In the genomic region with DNA sequence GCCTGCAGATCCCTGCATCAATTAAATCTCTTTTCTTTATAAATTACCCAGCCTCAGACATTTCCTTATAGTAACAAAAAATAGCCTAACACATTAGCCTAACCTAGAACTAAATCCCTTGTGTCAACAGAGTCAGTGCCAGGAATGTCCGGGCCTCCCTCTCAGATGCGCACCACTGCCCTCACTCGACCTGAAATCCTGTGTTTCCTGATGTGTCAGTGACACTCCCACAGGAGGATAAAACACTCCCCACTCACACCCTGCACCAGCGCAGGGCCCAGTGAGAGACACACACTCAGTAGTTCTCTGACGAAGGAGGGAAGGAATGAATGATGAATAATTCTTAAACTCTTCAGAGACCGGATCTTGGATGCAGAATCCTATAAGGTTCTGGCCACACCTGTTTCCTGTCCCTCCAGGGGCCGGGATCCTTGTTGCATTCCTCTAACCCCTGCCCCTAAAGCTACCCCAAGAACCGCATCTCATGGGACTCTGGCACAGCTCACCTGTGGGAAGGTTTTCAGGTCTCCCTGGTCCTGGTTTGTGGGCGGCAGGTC, we compare ENCODE assay signal across 24 cellular contexts. TPM values are rescaled to one million over a fixed set of nuclear protein-coding genes. Genes with fewer than 3 reads are reported as not detected.
DNase-seq lines count a peak whose midpoint lies in the region; ATAC-seq, FAIRE-seq and TF ChIP-seq lines count a peak whose summit lies in the region.
"Had no signal": no experiment of that assay in that cellular context is flagged by ENCODE, and none has a peak within 500 bp of the region (broad histone marks: within the 10 kb centered on the region; RNA-seq: fewer than 3 reads in every experiment).

No MANE protein-coding gene starts in this region.

- H3K9ac ChIP-seq in H9 (ENCODE audit: extremely low read depth, insufficient read length, low read length), result no peak overlapping the region

- no peak for ATAC-seq in HG03045 (IDR thresholded peaks at IDR 0.05; ENCODE audit: unreplicated experiment)
- ATAC-seq: activated T-cell treated with anti-CD3 and anti-CD28 coated beads, Interleukin-2, amount 50 U/mL, for 72 hours; foreskin keratinocyte; Panc1 had no signal

- no peak for FAIRE-seq in GM19239 (lab: Jason Lieb, UNC)
- FAIRE-seq: G401.6, GM12891 had no signal

- H3K4me1 ChIP-seq in OCI-LY7 (ENCODE audit: insufficient read depth, low read length, poor library complexity, severe bottlenecking), result peaks cover 46% of the 10 kb centered on the region
- peaks cover 0 to 6% (median 0%) of the 10 kb centered on the region in 4 donors for H3K4me1 ChIP-seq in transverse colon
- no peaks in the 10 kb centered on the region for H3K4me1 ChIP-seq in H9 (ENCODE audit: insufficient read depth, low read length)
- H3K4me1 ChIP-seq: adrenal gland, foreskin keratinocyte, right atrium auricular region had no signal

- intact Hi-C loops in OCI-LY7 (cut with micrococcal nuclease; ENCODE audit: unreplicated experiment), result loop anchor here (10.0 kb wide), 1 partner anchor 155 kb away; a partner anchor contains a TSS
- intact Hi-C loops in transverse colon (cut with DNase I; ENCODE audit: low total_unique reads), result no loop called here

- CTCF ChIA-PET in OCI-LY7 (lab: Charles Lee; ENCODE audit: unreplicated experiment), result no interaction called here

- no peak overlapping the region for H3K4ac ChIP-seq in H9 (ENCODE audit: low read depth, low read length)

- H3K9me3 ChIP-seq in OCI-LY7 (ENCODE audit: low read length), result peaks cover 10% of the 10 kb centered on the region; the same call in 1 of the 2 replicates
- no peaks in the 10 kb centered on the region for H3K9me3 ChIP-seq in transverse colon
- H3K9me3 ChIP-seq in H9 (ENCODE audit: control insufficient read depth, low read depth, low read length), result no peaks in the 10 kb centered on the region
- H3K9me3 ChIP-seq: adrenal gland, right atrium auricular region had no signal

- no peaks in the 10 kb centered on the region for H3K23me2 ChIP-seq in H9 (ENCODE audit: insufficient read length, low read depth, low read length, poor library complexity, severe bottlenecking)

- H4K20me1 ChIP-seq in OCI-LY7 (ENCODE audit: insufficient read depth, low read length) (no peaks in the 10 kb centered on the region), H9 (ENCODE audit: control insufficient read depth, insufficient read depth, insufficient read length) (no peaks in the 10 kb centered on the region)

- H3K36me3 ChIP-seq in OCI-LY7 (ENCODE audit: insufficient read depth, low read length), result no peaks in the 10 kb centered on the region
- H3K36me3 ChIP-seq in kidney epithelial cell (ENCODE audit: control insufficient read depth, insufficient read depth, low read length), result no peaks in the 10 kb centered on the region
- no peaks in the 10 kb centered on the region for H3K36me3 ChIP-seq in transverse colon
- H3K36me3 ChIP-seq: adrenal gland, right atrium auricular region had no signal

- no peaks in the 10 kb centered on the region for H3K9me2 ChIP-seq in OCI-LY7 (ENCODE audit: insufficient read depth, low read length)

- TF ChIP-seq CTCF in OCI-LY7 (conservative IDR thresholded peaks at IDR 0.05; ENCODE audit: low read length) (no peak), kidney epithelial cell (IDR thresholded peaks at IDR 0.05; ENCODE audit: insufficient read depth, low read length, poor library complexity, severe bottlenecking) (no peak), transverse colon (IDR thresholded peaks at IDR 0.05) (no peak), H9 (conservative IDR thresholded peaks at IDR 0.05) (no peak)

- peak overlapping the region; percentile 70; the same call in 1 of the 2 replicates for H2AFZ ChIP-seq in OCI-LY7 (ENCODE audit: low read length)
- H2AFZ ChIP-seq in H9 (ENCODE audit: low read length), result no peak overlapping the region

- H2BK12ac ChIP-seq in H9 (ENCODE audit: insufficient read length, low read depth, low read length), result no peak overlapping the region

- no peak overlapping the region for H3K4me3 Mint-ChIP-seq in H9
- H3K4me3 Mint-ChIP-seq: activated CD4-positive, alpha-beta memory T cell treated with anti-CD3 and anti-CD28 coated beads for 36 hours; activated T-cell treated with anti-CD3 and anti-CD28 coated beads, Interleukin-2, amount 50 U/mL, for 72 hours; CD4-positive, alpha-beta memory T cell; neural crest cell had no signal

- peak; percentile 48 for DNase-seq in DMS79 treated with DMSO at 0.1 percent for 48 hours (lab: John Stamatoyannopoulos, UW)
- no peak for DNase-seq in DMS79 (lab: John Stamatoyannopoulos, UW)
- no peak for DNase-seq in OCI-LY7 (ENCODE audit: low spot score)
- peak; percentile 28 for DNase-seq in kidney epithelial cell (ENCODE audit: low read depth)
- DNase-seq in transverse colon, result peak; percentile 38
- DNase-seq in H9, result no peak
- no peak for DNase-seq in GM19239 (ENCODE audit: insufficient read length, low spot score)
- DNase-seq: activated CD4-positive, alpha-beta memory T cell treated with anti-CD3 and anti-CD28 coated beads for 36 hours; activated T-cell treated with anti-CD3 and anti-CD28 coated beads, Interleukin-2, amount 50 U/mL, for 72 hours; adrenal gland; CD4-positive, alpha-beta memory T cell; central memory CD4-positive, alpha-beta T cell; foreskin keratinocyte; KG1; NCI-H524; stimulated activated CD4-positive, alpha-beta T cell treated with anti-CD3 and anti-CD28 coated beads, Interleukin-1b, Interleukin-23, amount 100 ng/mL, for 48 hours; substantia nigra had no signal

- H3K27ac Mint-ChIP-seq in H9, result no peak overlapping the region
- H3K27ac Mint-ChIP-seq: activated CD4-positive, alpha-beta memory T cell treated with anti-CD3 and anti-CD28 coated beads for 36 hours; activated T-cell treated with anti-CD3 and anti-CD28 coated beads, Interleukin-2, amount 50 U/mL, for 72 hours had no signal

- H3T11ph ChIP-seq in H9 (ENCODE audit: low read length), result no peak overlapping the region

- H3K4me3 ChIP-seq in OCI-LY7 (ENCODE audit: low read depth, low read length, poor library complexity, severe bottlenecking) (no peak overlapping the region), kidney epithelial cell (ENCODE audit: low read depth, low read length) (no peak overlapping the region), transverse colon (no peak overlapping the region)
- H3K4me3 ChIP-seq: adrenal gland, right atrium auricular region had no signal

- no peak overlapping the region for H4K91ac ChIP-seq in H9 (ENCODE audit: insufficient read length, low read depth, low read length)

- no peak overlapping the region for H4K5ac ChIP-seq in H9 (ENCODE audit: insufficient read length, low read depth, low read length)

- peaks cover 0 to 10% (median 0%) of the 10 kb centered on the region in 3 experiments; a peak in 2 of 7 replicates for H3K36me3 Mint-ChIP-seq in H9 (ENCODE audit: insufficient read depth in 1 of 3, low read depth in 3 of 3)
- H3K36me3 Mint-ChIP-seq: activated CD4-positive, alpha-beta memory T cell treated with anti-CD3 and anti-CD28 coated beads for 36 hours; CD4-positive, alpha-beta memory T cell had no signal

- TF ChIP-seq EP300 in transverse colon (IDR thresholded peaks at IDR 0.05; ENCODE audit: low read depth), result no peak

- H3K4me2 ChIP-seq in OCI-LY7 (ENCODE audit: low read length), result no peak overlapping the region
- H3K4me2 ChIP-seq in H9 (ENCODE audit: insufficient read depth, insufficient read length, low read length), result no peak overlapping the region

- no peak overlapping the region for H3K14ac ChIP-seq in H9 (ENCODE audit: insufficient read depth, low read length)

- no peak overlapping the region for H3K23ac ChIP-seq in H9 (ENCODE audit: insufficient read length, low read depth, low read length)

- H3K27me3 Mint-ChIP-seq in H9 (ENCODE audit: low read depth), result peaks cover 7% of the 10 kb centered on the region

- no peak overlapping the region for H4K8ac ChIP-seq in H9 (replicated peaks; ENCODE audit: insufficient read length, low read depth, low read length)

- H2BK5ac ChIP-seq in H9 (ENCODE audit: insufficient read length, low read length), result no peak overlapping the region

- no peaks in the 10 kb centered on the region for H3K79me1 ChIP-seq in H9 (ENCODE audit: insufficient read depth, low read depth, low read length, poor library complexity, severe bottlenecking)

- H2BK120ac ChIP-seq in H9 (ENCODE audit: low read depth, low read length, poor library complexity, severe bottlenecking), result no peak overlapping the region

- H3K27ac ChIP-seq in OCI-LY7 (ENCODE audit: low read depth, low read length, poor library complexity, severe bottlenecking) (no peak overlapping the region), transverse colon (no peak overlapping the region), H9 (ENCODE audit: insufficient read length, low read depth, low read length) (no peak overlapping the region)
- H3K27ac ChIP-seq: 22Rv1, adrenal gland, foreskin keratinocyte, right atrium auricular region had no signal

- H3K27me3 ChIP-seq in kidney epithelial cell (ENCODE audit: control insufficient read depth, insufficient read depth, low read length) (no peaks in the 10 kb centered on the region), transverse colon (peaks cover 14% of the 10 kb centered on the region), H9 (ENCODE audit: insufficient read depth, low read length) (no peaks in the 10 kb centered on the region)
- H3K27me3 ChIP-seq: adrenal gland, right atrium auricular region had no signal

- POLR2A ChIA-PET in OCI-LY7 (lab: Charles Lee), result no interaction called here

- TF ChIP-seq POLR2A in transverse colon (IDR thresholded peaks at IDR 0.05), result no peak

- H2BK20ac ChIP-seq in H9 (ENCODE audit: low read depth, low read length, poor library complexity, severe bottlenecking), result no peak overlapping the region

- WGBS in transverse colon (ENCODE audit: low coverage in 1 of 2), 2 donors, result 61 to 100% methylated on average over 1 to 9 of the region's 9 CpGs
- no CpG with 5 or more reads among the region's 9 CpGs for WGBS in H9 (ENCODE audit: extremely low coverage, insufficient read length, low lambda C conversion rate)

- no peaks in the 10 kb centered on the region for H3K79me2 ChIP-seq in OCI-LY7 (ENCODE audit: insufficient read depth, low read depth, low read length)
- H3K79me2 ChIP-seq in H9 (ENCODE audit: insufficient read depth, low read length), result no peaks in the 10 kb centered on the region

- H3K9me3 Mint-ChIP-seq in H9, result peaks cover 11 to 79% of the 10 kb centered on the region in 2 experiments
- H3K9me3 Mint-ChIP-seq: activated CD4-positive, alpha-beta memory T cell treated with anti-CD3 and anti-CD28 coated beads for 36 hours; activated T-cell treated with anti-CD3 and anti-CD28 coated beads, Interleukin-2, amount 50 U/mL, for 72 hours; neural crest cell had no signal

- H3K56ac ChIP-seq in H9 (ENCODE audit: insufficient read length, low read depth, low read length), result no peak overlapping the region

- H3K18ac ChIP-seq in H9 (ENCODE audit: insufficient read length, low read depth, low read length), result no peak overlapping the region

- in situ Hi-C loops in transverse colon (cut with MboI; ENCODE audit: low pct_ligation_motif_present in 1 of 4, low pct_unique_long_range_greater_than_20kb in 1 of 4, low sequenced_read_pairs in 3 of 4), result no loop called here

- BruUV-seq in OCI-LY7 (replicated peaks; lab: Mats Ljungman, UMichigan), result no TSS peak

- H2AK5ac ChIP-seq in H9 (ENCODE audit: insufficient read length, low read length), result no peak overlapping the region

- no peaks in the 10 kb centered on the region for H3K4me1 Mint-ChIP-seq in H9
- H3K4me1 Mint-ChIP-seq: neural crest cell had no signal

- no peak overlapping the region for H2BK15ac ChIP-seq in H9 (ENCODE audit: low read depth, low read length)

RNA-seq across cellular contexts. Expression of a gene that starts 3.1 kb away (rescaled TPM):
- not detected in 2 replicates for total RNA-seq in OCI-LY7 (2014; rRNA removed; shearing (Covaris generic))
- total RNA-seq in OCI-LY7 (2022) (not detected in 2 replicates), kidney epithelial cell (not detected in 2 replicates), transverse colon (1 to 10 TPM in 2 of 4 donors, under 1 TPM in 1, not detected in 1; 0.82 to 2.2 (median 1.6) TPM), H9 (2021) (not detected in 2 replicates)
- total RNA-seq: activated CD4-positive, alpha-beta memory T cell treated with anti-CD3 and anti-CD28 coated beads for 36 hours; activated T-cell treated with anti-CD3 and anti-CD28 coated beads, Interleukin-2, amount 50 U/mL, for 72 hours; CD4-positive, alpha-beta memory T cell; foreskin keratinocyte; neural crest cell; right atrium auricular region had no signal

RNA-seq across cellular contexts. Expression of a gene that starts 44.2 kb away (rescaled TPM):
- not detected in 2 replicates for total RNA-seq in OCI-LY7 (2014; rRNA removed; shearing (Covaris generic))
- not detected in 2 replicates for total RNA-seq in OCI-LY7 (2022)
- total RNA-seq in kidney epithelial cell, result 0.13 TPM in 1 of 2 replicates, not detected in the other
- total RNA-seq in transverse colon, result 100 to 1,000 TPM in 2 of 4 donors, 10 to 100 TPM in 2; 33.8 to 209 (median 104) TPM
- total RNA-seq in H9 (2021), result not detected in 2 replicates
- total RNA-seq: activated CD4-positive, alpha-beta memory T cell treated with anti-CD3 and anti-CD28 coated beads for 36 hours; activated T-cell treated with anti-CD3 and anti-CD28 coated beads, Interleukin-2, amount 50 U/mL, for 72 hours; CD4-positive, alpha-beta memory T cell; neural crest cell; right atrium auricular region had no signal

RNA-seq across cellular contexts. Expression of a gene that starts 45.0 kb away (rescaled TPM):
- not detected in 2 replicates for total RNA-seq in OCI-LY7 (2014; rRNA removed; shearing (Covaris generic))
- total RNA-seq in OCI-LY7 (2022) (not detected in 2 replicates), kidney epithelial cell (not detected in 2 replicates), transverse colon (not detected), H9 (2021) (not detected in 2 replicates)
- total RNA-seq: activated CD4-positive, alpha-beta memory T cell treated with anti-CD3 and anti-CD28 coated beads for 36 hours; activated T-cell treated with anti-CD3 and anti-CD28 coated beads, Interleukin-2, amount 50 U/mL, for 72 hours; adrenal gland; CD4-positive, alpha-beta memory T cell; foreskin keratinocyte; neural crest cell; right atrium auricular region had no signal

RNA-seq across cellular contexts. Expression of a gene that starts 45.3 kb away (rescaled TPM):
- not detected in 2 replicates for total RNA-seq in OCI-LY7 (2014; rRNA removed; shearing (Covaris generic))
- total RNA-seq in OCI-LY7 (2022), result not detected in 2 replicates
- total RNA-seq in kidney epithelial cell, result not detected in 2 replicates
- total RNA-seq in transverse colon, result not detected
- total RNA-seq in H9 (2021), result not detected in 2 replicates
- total RNA-seq: activated CD4-positive, alpha-beta memory T cell treated with anti-CD3 and anti-CD28 coated beads for 36 hours; activated T-cell treated with anti-CD3 and anti-CD28 coated beads, Interleukin-2, amount 50 U/mL, for 72 hours; adrenal gland; CD4-positive, alpha-beta memory T cell; foreskin keratinocyte; neural crest cell; right atrium auricular region had no signal

Comparison
In these comparisons a context has a peak if more than half of its experiments do, and no peak if none do; other contexts are left out.
1. DNase-seq: peak in DMS79 treated with DMSO at 0.1 percent for 48 hours (single experiment), kidney epithelial cell (single experiment) and transverse colon (single experiment); none in DMS79 (single experiment), OCI-LY7 (single experiment), H9 (single experiment) and GM19239 (single experiment).
2. RNA of a gene that starts 44.2 kb away (total RNA-seq): 33.8 to 209 TPM in transverse colon; 0.13 TPM in kidney epithelial cell, not detected in OCI-LY7 and not detected in H9; every median in the first group is over 10 times any median in the second.